ENCODE assay signal across 8 cellular contexts in genomic region chrX:149939271-149940014, GRCh38. TPM values are rescaled to one million over a fixed set of nuclear protein-coding genes. Genes with fewer than 3 reads are reported as not detected.
DNase-seq lines count a peak whose midpoint lies in the region; ATAC-seq and TF ChIP-seq lines count a peak whose summit lies in the region.

No MANE protein-coding gene starts in this region.

- WGBS in lung, 2 donors, result 0 to 42% methylated on average over 11 to 48 of the region's 48 CpGs

- peak; percentile 28 for ATAC-seq in activated CD8-positive, alpha-beta T cell treated with anti-CD3 and anti-CD28 coated beads for 36 hours
- ATAC-seq in lung (ENCODE audit: insufficient read depth, low FRiP score), result peak; percentile 44

- H3K27me3 Mint-ChIP-seq in activated CD8-positive, alpha-beta T cell treated with anti-CD3 and anti-CD28 coated beads for 36 hours, result no peaks in the 10 kb centered on the region

- H3K4me3 Mint-ChIP-seq in activated CD8-positive, alpha-beta T cell treated with anti-CD3 and anti-CD28 coated beads for 36 hours, result peak overlapping the region; percentile 83

- no peaks in the 10 kb centered on the region for H3K9me3 ChIP-seq in lung (ENCODE audit: control insufficient read depth in 2 of 2, insufficient read depth in 1 of 2, low read length in 1 of 2)

- H3K27ac ChIP-seq in HL-60 (replicated peaks) (peak overlapping the region; percentile 77), lung (ENCODE audit: low read depth in 1 of 2, low read length in 1 of 2) (peak overlapping the region; percentile 93)

- H3K27ac Mint-ChIP-seq in activated CD8-positive, alpha-beta T cell treated with anti-CD3 and anti-CD28 coated beads for 36 hours, result peak overlapping the region; percentile 92

- peak; percentile 41 to 89 for DNase-seq in NCI-H2081 (lab: John Stamatoyannopoulos, UW)
- DNase-seq in NCI-H2081 treated with DMSO at 0.1 percent for 48 hours (lab: John Stamatoyannopoulos, UW), result no peak
- peak; percentile 64 to 90 for DNase-seq in HL-60 (ENCODE audit: low read depth in 1 of 2, low spot score in 1 of 2)
- peak; percentile 76 for DNase-seq in NCI-H82 treated with DMSO at 0.1 percent for 48 hours (lab: John Stamatoyannopoulos, UW; ENCODE audit: unreplicated experiment)
- peak; percentile 93 for DNase-seq in activated CD8-positive, alpha-beta T cell treated with anti-CD3 and anti-CD28 coated beads for 36 hours
- DNase-seq in ecto neural progenitor cell (ENCODE audit: low spot score), result peak; percentile 91
- DNase-seq in lung (ENCODE audit: low spot score), result peak; percentile 94
- peak; percentile 81 to 84 for DNase-seq in stimulated activated CD4-positive, alpha-beta T cell treated with anti-CD3 and anti-CD28 coated beads, Interleukin-4, amount 100 ng/mL, for 48 hours (ENCODE audit: low read depth in 2 of 2)

- H3K4me1 ChIP-seq in lung (ENCODE audit: control insufficient read depth in 2 of 2, insufficient read depth in 2 of 2, low read length in 2 of 2), result no peaks in the 10 kb centered on the region

- H3K9me3 Mint-ChIP-seq in activated CD8-positive, alpha-beta T cell treated with anti-CD3 and anti-CD28 coated beads for 36 hours, result no peaks in the 10 kb centered on the region

- H3K4me3 ChIP-seq in HL-60 (replicated peaks; ENCODE audit: insufficient read depth, low read length), result peak overlapping the region; percentile 52
- peak overlapping the region; percentile 36 for H3K4me3 ChIP-seq in lung

- POLR2A ChIA-PET in activated CD8-positive, alpha-beta T cell treated with anti-CD3 and anti-CD28 coated beads for 36 hours (lab: Charles Lee), result no interaction called here

- no peaks in the 10 kb centered on the region for H3K4me1 Mint-ChIP-seq in activated CD8-positive, alpha-beta T cell treated with anti-CD3 and anti-CD28 coated beads for 36 hours (ENCODE audit: low read depth)

- CTCF ChIA-PET in activated CD8-positive, alpha-beta T cell treated with anti-CD3 and anti-CD28 coated beads for 36 hours (lab: Charles Lee), result interaction anchor here (1.0 to 1.4 kb wide), 6 partner anchors 23 to 755 kb away, joined by 3 to 5 read pairs (median 3); no protein-coding TSS in a partner anchor

- H3K36me3 ChIP-seq in lung (ENCODE audit: control insufficient read depth in 2 of 2, insufficient read depth in 2 of 2, low read length in 2 of 2), result peaks cover 0 to 2% of the 10 kb centered on the region in 2 donors

- H3K27me3 ChIP-seq in HL-60 (ENCODE audit: insufficient read depth, poor library complexity, severe bottlenecking) (no peaks in the 10 kb centered on the region), lung (ENCODE audit: control insufficient read depth, insufficient read depth) (no peaks in the 10 kb centered on the region)

- no peak for TF ChIP-seq CTCF in HL-60 (IDR thresholded peaks at IDR 0.05; ENCODE audit: insufficient read depth, low read length)
- no peak for TF ChIP-seq CTCF in activated CD8-positive, alpha-beta T cell treated with anti-CD3 and anti-CD28 coated beads for 36 hours (IDR thresholded peaks at IDR 0.05)
- TF ChIP-seq CTCF in lung (IDR thresholded peaks at IDR 0.05; ENCODE audit: control extremely low read depth, extremely low read depth), result no peak

- H3K36me3 Mint-ChIP-seq in activated CD8-positive, alpha-beta T cell treated with anti-CD3 and anti-CD28 coated beads for 36 hours (ENCODE audit: low read depth), result peaks cover under 1% of the 10 kb centered on the region

- intact Hi-C loops in activated CD8-positive, alpha-beta T cell treated with anti-CD3 and anti-CD28 coated beads for 36 hours (cut with micrococcal nuclease), result loop anchor here (10.0 kb wide), 2 partner anchors 395 to 435 kb away; partner anchors contain the start of genes EOLA1, HSFX3 and IDS

RNA-seq across cellular contexts. Expression of gene EOLA2, which starts 1.2 kb away (rescaled TPM):
- total RNA-seq in activated CD8-positive, alpha-beta T cell treated with anti-CD3 and anti-CD28 coated beads for 36 hours, result 10 to 100 TPM; 23.2 to 25.8 TPM
- total RNA-seq in lung, result 10 to 100 TPM; 21.0 to 35.7 TPM
- polyA plus RNA-seq in lung, result 10 to 100 TPM; 20.7 to 31.2 TPM

RNA-seq across cellular contexts. Expression of gene HSFX4, which starts 10.1 kb away (rescaled TPM):
- total RNA-seq in activated CD8-positive, alpha-beta T cell treated with anti-CD3 and anti-CD28 coated beads for 36 hours, result not detected
- not detected for total RNA-seq in lung
- polyA plus RNA-seq in lung, result under 1 TPM in 1 of 2 donors, not detected in 1; 0.03 TPM

RNA-seq across cellular contexts. Expression of gene MAGEA8, which starts 58.5 kb away (rescaled TPM):
- total RNA-seq in activated CD8-positive, alpha-beta T cell treated with anti-CD3 and anti-CD28 coated beads for 36 hours, result not detected
- total RNA-seq in lung, result not detected
- polyA plus RNA-seq in lung, result not detected
